Comparison of ENCODE assay signal across 12 cellular contexts in genomic region chr5:80187691-80188090, GRCh38.
DNase-seq lines count a peak whose midpoint lies in the region; ATAC-seq and TF ChIP-seq lines count a peak whose summit lies in the region.
"Had no signal": no experiment of that assay in that cellular context is flagged by ENCODE, and none has a peak within 500 bp of the region (broad histone marks: within the 10 kb centered on the region; RNA-seq: fewer than 3 reads in every experiment).

No MANE protein-coding gene starts in this region.

- no peaks in the 10 kb centered on the region for H3K27me3 ChIP-seq in DND-41 (ENCODE audit: insufficient read depth, low read length, poor library complexity)
- H3K27me3 ChIP-seq: heart right ventricle had no signal

- H3K27me3 Mint-ChIP-seq in activated T-helper 2 cell treated with anti-CD3 and anti-CD28 coated beads, Interferon-gamma antibody, Interleukin-2, Interleukin-4, amounts not matched to agents 10 μg/mL and 5 μg/mL and 100 μg/mL, durations not matched to agents 14 hours and 24 hours and 36 hours (ENCODE audit: low read depth): no peaks in the 10 kb centered on the region
- no peaks in the 10 kb centered on the region for H3K27me3 Mint-ChIP-seq in naive thymus-derived CD8-positive, alpha-beta T cell
- H3K27me3 Mint-ChIP-seq: stimulated activated naive B cell treated with anti-CD40 and anti-IgM and Interleukin-4, amounts not matched to agents 10 μg/mL and 1 μg/mL and 100 μg/mL, for 72 hours had no signal

- peak overlapping the region; percentile 56 for H3K4me3 Mint-ChIP-seq in activated T-helper 2 cell treated with anti-CD3 and anti-CD28 coated beads, Interferon-gamma antibody, Interleukin-2, Interleukin-4, amounts not matched to agents 10 μg/mL and 5 μg/mL and 100 μg/mL, durations not matched to agents 14 hours and 24 hours and 36 hours (ENCODE audit: low read depth)
- peak overlapping the region; percentile 43 to 90 (median 74) for H3K4me3 Mint-ChIP-seq in naive thymus-derived CD8-positive, alpha-beta T cell
- H3K4me3 Mint-ChIP-seq: stimulated activated naive B cell treated with anti-CD40 and anti-IgM and Interleukin-4, amounts not matched to agents 10 μg/mL and 1 μg/mL and 100 μg/mL, for 72 hours had no signal

- POLR2A ChIA-PET in naive thymus-derived CD8-positive, alpha-beta T cell (lab: Charles Lee): interaction anchor here (1.2 to 9.9 kb wide), 7 partner anchors 13 to 82 kb away, joined by 3 to 118 read pairs (median 21); partner anchors contain the start of gene SERINC5

- peaks cover 83% of the 10 kb centered on the region for H3K79me2 ChIP-seq in DND-41 (ENCODE audit: insufficient read depth, low read length)

- no peak for TF ChIP-seq CTCF in C4-2B (conservative IDR thresholded peaks at IDR 0.05)
- TF ChIP-seq CTCF in DND-41 (IDR thresholded peaks at IDR 0.05; ENCODE audit: borderline replicate concordance, extremely low read depth, low read length, poor library complexity, severe bottlenecking): no peak

- H3K9me3 Mint-ChIP-seq in activated T-helper 2 cell treated with anti-CD3 and anti-CD28 coated beads, Interferon-gamma antibody, Interleukin-2, Interleukin-4, amounts not matched to agents 10 μg/mL and 5 μg/mL and 100 μg/mL, durations not matched to agents 14 hours and 24 hours and 36 hours: no peaks in the 10 kb centered on the region
- H3K9me3 Mint-ChIP-seq in naive thymus-derived CD8-positive, alpha-beta T cell: no peaks in the 10 kb centered on the region
- H3K9me3 Mint-ChIP-seq: stimulated activated naive B cell treated with anti-CD40 and anti-IgM and Interleukin-4, amounts not matched to agents 10 μg/mL and 1 μg/mL and 100 μg/mL, for 72 hours had no signal

- peaks cover 83% of the 10 kb centered on the region for H3K4me1 Mint-ChIP-seq in activated T-helper 2 cell treated with anti-CD3 and anti-CD28 coated beads, Interferon-gamma antibody, Interleukin-2, Interleukin-4, amounts not matched to agents 10 μg/mL and 5 μg/mL and 100 μg/mL, durations not matched to agents 14 hours and 24 hours and 36 hours (ENCODE audit: low read depth)
- peaks cover 61 to 99% (median 91%) of the 10 kb centered on the region in 4 donors for H3K4me1 Mint-ChIP-seq in naive thymus-derived CD8-positive, alpha-beta T cell

- no peak overlapping the region for H3K4me2 ChIP-seq in DND-41 (ENCODE audit: insufficient read depth, low read length)

- H3K36me3 ChIP-seq in DND-41 (ENCODE audit: insufficient read depth, low read length): no peaks in the 10 kb centered on the region
- H3K36me3 ChIP-seq: heart right ventricle had no signal

- H3K27ac Mint-ChIP-seq in activated T-helper 2 cell treated with anti-CD3 and anti-CD28 coated beads, Interferon-gamma antibody, Interleukin-2, Interleukin-4, amounts not matched to agents 10 μg/mL and 5 μg/mL and 100 μg/mL, durations not matched to agents 14 hours and 24 hours and 36 hours: peak overlapping the region; percentile 86
- peak overlapping the region; percentile 79 to 99 (median 96) for H3K27ac Mint-ChIP-seq in naive thymus-derived CD8-positive, alpha-beta T cell

- DNase-seq in DND-41 (no peak), kidney glomerular epithelial cell (lab: John Stamatoyannopoulos, UW) (no peak)
- no peak for DNase-seq in activated T-helper 2 cell treated with anti-CD3 and anti-CD28 coated beads, Interferon-gamma antibody, Interleukin-2, Interleukin-4, amounts not matched to agents 10 μg/mL and 5 μg/mL and 100 μg/mL, durations not matched to agents 14 hours and 24 hours and 36 hours (ENCODE audit: low spot score)
- DNase-seq in naive thymus-derived CD8-positive, alpha-beta T cell: no peak
- DNase-seq: activated CD8-positive, alpha-beta memory T cell treated with anti-CD3 and anti-CD28 coated beads, Interleukin-2, amount 50 U/mL, for 4 hours; heart right ventricle; stimulated activated naive B cell treated with anti-CD40 and anti-IgM and Interleukin-4, amounts not matched to agents 10 μg/mL and 1 μg/mL and 100 μg/mL, for 72 hours had no signal

- no peak overlapping the region for H2AFZ ChIP-seq in DND-41 (ENCODE audit: low read depth, low read length)

- H3K27ac ChIP-seq in C4-2B (peak overlapping the region; percentile 99), DND-41 (ENCODE audit: low read length) (peak overlapping the region; percentile 80)

- no peak overlapping the region for H3K4me3 ChIP-seq in DND-41 (ENCODE audit: low read depth in 1 of 2, low read length in 2 of 2)
- H3K4me3 ChIP-seq: heart right ventricle had no signal

- ATAC-seq in DND-41 (ENCODE audit: insufficient read depth, low read depth): no peak
- no peak for ATAC-seq in naive thymus-derived CD8-positive, alpha-beta T cell
- ATAC-seq in GM21786 (IDR thresholded peaks at IDR 0.05; ENCODE audit: unreplicated experiment): no peak
- ATAC-seq in HG02938 (IDR thresholded peaks at IDR 0.05; ENCODE audit: unreplicated experiment): no peak
- ATAC-seq in GM18517 (IDR thresholded peaks at IDR 0.05; ENCODE audit: unreplicated experiment): no peak
- ATAC-seq: heart right ventricle; Panc1; stimulated activated naive B cell treated with anti-CD40 and anti-IgM and Interleukin-4, amounts not matched to agents 10 μg/mL and 1 μg/mL and 100 μg/mL, for 72 hours had no signal

- H3K36me3 Mint-ChIP-seq in activated T-helper 2 cell treated with anti-CD3 and anti-CD28 coated beads, Interferon-gamma antibody, Interleukin-2, Interleukin-4, amounts not matched to agents 10 μg/mL and 5 μg/mL and 100 μg/mL, durations not matched to agents 14 hours and 24 hours and 36 hours (ENCODE audit: low read depth): peaks cover 19% of the 10 kb centered on the region
- peaks cover 0 to 18% (median 10%) of the 10 kb centered on the region in 3 donors for H3K36me3 Mint-ChIP-seq in naive thymus-derived CD8-positive, alpha-beta T cell

- peaks cover 100% of the 10 kb centered on the region for H3K4me1 ChIP-seq in DND-41 (ENCODE audit: insufficient read depth, low read length)

- no peak overlapping the region for H3K9ac ChIP-seq in DND-41 (ENCODE audit: low read depth, low read length)

- no peaks in the 10 kb centered on the region for H3K9me3 ChIP-seq in DND-41 (ENCODE audit: insufficient read depth, low read length, severe bottlenecking)
- H3K9me3 ChIP-seq: heart right ventricle had no signal

- intact Hi-C loops in activated T-helper 2 cell treated with anti-CD3 and anti-CD28 coated beads, Interferon-gamma antibody, Interleukin-2, Interleukin-4, amounts not matched to agents 10 μg/mL and 5 μg/mL and 100 μg/mL, durations not matched to agents 14 hours and 24 hours and 36 hours (cut with micrococcal nuclease): no loop called here

- H4K20me1 ChIP-seq in DND-41 (ENCODE audit: insufficient read depth, low read length): no peaks in the 10 kb centered on the region
